11 cellular contexts compared by ENCODE assay signal in genomic region chr14:90453401-90453951, GRCh38. TPM values are rescaled to one million over a fixed set of nuclear protein-coding genes. Genes with fewer than 3 reads are reported as not detected.
DNase-seq lines count a peak whose midpoint lies in the region; ATAC-seq and TF ChIP-seq lines count a peak whose summit lies in the region.
"Had no signal": no experiment of that assay in that cellular context is flagged by ENCODE, and none has a peak within 500 bp of the region (broad histone marks: within the 10 kb centered on the region; RNA-seq: fewer than 3 reads in every experiment).

No MANE protein-coding gene starts in this region.

- H3F3A ChIP-seq in neural cell (ENCODE audit: insufficient read depth, low read length, poor library complexity, severe bottlenecking): no peaks in the 10 kb centered on the region

- intact Hi-C loops in Calu3 (cut with micrococcal nuclease; ENCODE audit: unreplicated experiment): loop anchor here (10.0 kb wide), 1 partner anchor 49 kb away; no protein-coding TSS in a partner anchor

- ATAC-seq in GM21528 (IDR thresholded peaks at IDR 0.05; ENCODE audit: low FRiP score, unreplicated experiment) (no peak), T-cell (replicated peaks in 1 of 4) (no peak)

- no peaks in the 10 kb centered on the region for H3K27me3 ChIP-seq in neural cell (ENCODE audit: insufficient read depth, low read depth, low read length)
- H3K27me3 ChIP-seq: breast epithelium, Peyer's patch, upper lobe of left lung had no signal

- H3K36me3 Mint-ChIP-seq in Calu3 (ENCODE audit: insufficient read depth, unreplicated experiment) (peaks cover 8% of the 10 kb centered on the region), T-cell (no peaks in the 10 kb centered on the region)

- H3K9me2 ChIP-seq in neural cell (ENCODE audit: insufficient read depth, low read length): no peaks in the 10 kb centered on the region

- no peaks in the 10 kb centered on the region for H3K36me3 ChIP-seq in neural cell (ENCODE audit: insufficient read depth, low read length)
- H3K36me3 ChIP-seq: breast epithelium, Peyer's patch, upper lobe of left lung had no signal

- H3K9me3 Mint-ChIP-seq in Calu3 (ENCODE audit: low read depth, unreplicated experiment): no peaks in the 10 kb centered on the region
- no peaks in the 10 kb centered on the region for H3K9me3 Mint-ChIP-seq in T-cell

- no peaks in the 10 kb centered on the region for H3K9me3 ChIP-seq in neural cell (ENCODE audit: low read length)
- H3K9me3 ChIP-seq: breast epithelium, Peyer's patch, upper lobe of left lung had no signal

- DNase-seq in Calu3 (no peak), SHP77 (lab: John Stamatoyannopoulos, UW) (peak; percentile 22 to 61), fibroblast of the aortic adventitia (ENCODE audit: low read depth) (peak; percentile 4), T-cell (no peak), NCI-H1436 (lab: John Stamatoyannopoulos, UW) (no peak), ureter (ENCODE audit: low spot score) (no peak)

- H3K9ac ChIP-seq in neural cell (ENCODE audit: low read length): peak overlapping the region; percentile 72

- H3K27me3 Mint-ChIP-seq in Calu3 (ENCODE audit: unreplicated experiment) (no peaks in the 10 kb centered on the region), T-cell (peaks cover 0 to 2% of the 10 kb centered on the region in 2 donors)

- no peaks in the 10 kb centered on the region for H4K20me1 ChIP-seq in neural cell (ENCODE audit: insufficient read depth)

- H3K4me1 Mint-ChIP-seq in Calu3 (ENCODE audit: low read depth, unreplicated experiment) (no peaks in the 10 kb centered on the region), T-cell (peaks cover 0 to 8% (median 0%) of the 10 kb centered on the region in 3 donors)

- no peaks in the 10 kb centered on the region for H3K79me2 ChIP-seq in neural cell (replicated peaks; ENCODE audit: insufficient read depth, low read length)

- no peak overlapping the region for H3K4me2 ChIP-seq in neural cell (ENCODE audit: low read length)

- H3K27ac Mint-ChIP-seq in Calu3 (ENCODE audit: unreplicated experiment): peak overlapping the region; percentile 57
- H3K27ac Mint-ChIP-seq in T-cell: no peak overlapping the region

- H2AFZ ChIP-seq in neural cell (ENCODE audit: low read depth, low read length): no peak overlapping the region

- POLR2A ChIA-PET in T-cell (lab: Charles Lee): no interaction called here

- peak overlapping the region; percentile 78 for H3K27ac ChIP-seq in neural cell (ENCODE audit: low read length)
- H3K27ac ChIP-seq: breast epithelium, upper lobe of left lung had no signal

- H3K4me3 Mint-ChIP-seq in Calu3 (ENCODE audit: low read depth, unreplicated experiment) (peak overlapping the region; percentile 75), T-cell (no peak overlapping the region)

- no peak for TF ChIP-seq RAD21 in neural cell (conservative IDR thresholded peaks at IDR 0.05)

- BruUV-seq in Calu3 (replicated peaks; lab: Mats Ljungman, UMichigan): no TSS peak

- TF ChIP-seq EP300 in neural cell (conservative IDR thresholded peaks at IDR 0.05; ENCODE audit: poor library complexity, severe bottlenecking): no peak

- H3K4me3 ChIP-seq in fibroblast of the aortic adventitia (ENCODE audit: low read depth, low read length): no peak overlapping the region
- H3K4me3 ChIP-seq in neural cell (ENCODE audit: low read length): peak overlapping the region; percentile 57

- TF ChIP-seq CTCF in Calu3 (IDR thresholded peaks at IDR 0.05; ENCODE audit: unreplicated experiment) (no peak), fibroblast of the aortic adventitia (IDR thresholded peaks at IDR 0.05; ENCODE audit: insufficient read depth, low read length) (no peak), neural cell (IDR thresholded peaks at IDR 0.05; ENCODE audit: poor library complexity, severe bottlenecking) (no peak)

- CTCF ChIA-PET in Calu3 (lab: Charles Lee) (interaction anchor here (0.7 to 2.5 kb wide), 5 partner anchors 34 to 243 kb away, joined by 3 to 8 read pairs (median 5); no protein-coding TSS in a partner anchor), T-cell (lab: Charles Lee) (no interaction called here)

TF ChIP-seq in neural cell, 6 proteins besides CTCF, POLR2A, EP300 and RAD21:
- no peak for TF ChIP-seq SMC3 (conservative IDR thresholded peaks at IDR 0.05; ENCODE audit: poor library complexity)
- TF ChIP-seq EZH2 (IDR thresholded peaks at IDR 0.05; ENCODE audit: borderline replicate concordance, insufficient read depth, low read length, poor library complexity, severe bottlenecking): no peak
- TF ChIP-seq MXI1 (conservative IDR thresholded peaks at IDR 0.05; ENCODE audit: poor library complexity, severe bottlenecking): no peak
- TF ChIP-seq POLR2AphosphoS5 (IDR thresholded peaks at IDR 0.05): no peak

RNA-seq across cellular contexts. Expression of gene CALM1, which starts 56.6 kb away (rescaled TPM):
- total RNA-seq in Calu3 (2022) (236 and 242 TPM in 2 replicates), fibroblast of the aortic adventitia (ENCODE audit: low replicate concordance) (342 and 589 TPM in 2 replicates), T-cell (100 to 1,000 TPM; 642 to 952 (median 674) TPM), ureter (335 TPM)
- 282 and 373 TPM in 2 replicates for polyA plus RNA-seq in neural cell
- polyA minus RNA-seq in neural cell: 275 and 313 TPM in 2 replicates

Comparison
In these comparisons a context has a peak if more than half of its experiments do, and no peak if none do; other contexts are left out.
1. DNase-seq: peak in SHP77 (2 of 2) and fibroblast of the aortic adventitia (single experiment); none in Calu3 (single experiment), T-cell (0 of 34), NCI-H1436 (single experiment) and ureter (single experiment).